ENCODE assay signal across 7 cellular contexts in the genomic region with DNA sequence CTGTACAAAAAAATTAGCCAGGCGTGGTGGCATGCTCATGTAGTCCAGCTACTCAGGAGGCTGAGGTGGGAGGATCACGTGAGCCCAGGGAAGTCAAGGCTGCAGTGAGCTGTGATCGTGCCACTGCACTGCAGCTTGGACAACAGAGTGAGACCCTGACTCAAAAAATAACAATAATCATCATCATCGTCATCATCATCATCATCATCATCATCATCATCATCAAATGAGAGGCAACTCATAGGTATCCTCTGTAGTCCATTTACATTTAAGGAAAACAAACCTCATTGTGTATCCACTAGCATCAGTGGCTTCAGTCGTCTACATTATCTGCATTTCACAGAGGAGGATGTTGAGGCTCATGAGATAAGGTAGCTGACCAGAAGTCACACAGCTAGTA.
"Had no signal": no experiment of that assay in that cellular context is flagged by ENCODE, and none has a peak within 500 bp of the region (broad histone marks: within the 10 kb centered on the region; RNA-seq: fewer than 3 reads in every experiment).

No MANE protein-coding gene starts in this region.

- H3K9me3 ChIP-seq: esophagus muscularis mucosa, psoas muscle, testis had no signal

- H3K4me3 Mint-ChIP-seq: activated CD4-positive, alpha-beta memory T cell treated with anti-CD3 and anti-CD28 coated beads, Interleukin-2, amount 10 ng/mL, durations not matched to agents 7 days and 5 days had no signal

- H3K9me3 Mint-ChIP-seq: activated CD4-positive, alpha-beta memory T cell treated with anti-CD3 and anti-CD28 coated beads, Interleukin-2, amount 10 ng/mL, durations not matched to agents 7 days and 5 days had no signal

- H3K4me3 ChIP-seq: cardiac muscle cell, esophagus muscularis mucosa, psoas muscle, testis had no signal

- H3K27ac Mint-ChIP-seq: activated CD4-positive, alpha-beta memory T cell treated with anti-CD3 and anti-CD28 coated beads, Interleukin-2, amount 10 ng/mL, durations not matched to agents 7 days and 5 days had no signal

- H3K27ac ChIP-seq: psoas muscle, testis had no signal

- DNase-seq: hypothalamus, midbrain, testis had no signal

- H3K36me3 ChIP-seq: cardiac muscle cell, esophagus muscularis mucosa had no signal

- ATAC-seq: psoas muscle had no signal

- H3K27me3 ChIP-seq: cardiac muscle cell, esophagus muscularis mucosa, testis had no signal
